7 cellular contexts compared by ENCODE assay signal in the genomic region with DNA sequence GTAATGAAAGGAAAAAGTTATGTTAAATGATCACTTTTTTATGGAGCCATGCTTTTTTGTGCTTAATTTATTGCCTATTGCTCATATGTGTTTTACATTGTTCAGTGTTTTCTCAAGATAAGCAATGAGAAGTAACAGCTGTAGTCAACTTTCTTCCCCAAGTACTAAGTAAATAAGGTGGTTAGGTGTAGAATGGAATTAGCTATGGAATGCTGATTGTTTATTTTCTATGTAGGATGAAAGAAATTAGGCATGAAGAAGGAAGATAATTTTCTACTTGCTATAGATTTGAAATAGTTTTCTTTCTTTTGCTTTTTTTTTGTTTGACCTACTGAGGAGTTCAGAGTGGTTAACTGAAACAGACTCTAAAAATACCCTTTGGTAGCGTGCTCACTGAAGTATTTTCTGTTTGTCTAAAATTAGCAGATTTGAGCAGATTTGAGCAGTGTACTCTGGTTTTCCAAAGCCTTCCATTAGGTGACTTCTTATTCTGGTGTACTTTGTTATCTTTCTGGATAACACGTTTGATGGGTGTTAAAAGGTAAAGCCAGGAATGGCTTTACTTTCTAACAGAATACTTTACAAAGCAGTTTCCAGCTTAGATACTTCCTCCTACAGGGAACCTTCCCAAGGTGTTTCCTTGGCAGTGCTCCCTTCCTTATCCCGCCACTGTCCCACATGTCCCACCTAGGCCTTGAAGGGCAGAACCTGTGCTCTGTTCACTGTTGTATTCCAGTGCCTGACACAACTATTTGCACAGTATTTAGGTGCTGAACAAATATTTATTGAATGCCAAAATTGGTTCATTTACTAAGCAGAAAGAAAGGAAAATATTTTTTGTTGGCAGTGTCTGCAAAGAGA. TPM values are rescaled to one million over a fixed set of nuclear protein-coding genes. Genes with fewer than 3 reads are reported as not detected.
A peak's percentile ranks its signal among the peaks of the same experiment; 100 is the strongest.
DNase-seq lines count a peak whose midpoint lies in the region; ATAC-seq and TF ChIP-seq lines count a peak whose summit lies in the region.

No MANE protein-coding gene starts in this region.

- H3K27me3 ChIP-seq in ascending aorta (no peaks in the 10 kb centered on the region), ovary (no peaks in the 10 kb centered on the region)

- intact Hi-C loops in ascending aorta (cut with DNase I), result no loop called here
- intact Hi-C loops in ovary (cut with DNase I), result loop anchor here in 1 of 4 donors (10.0 kb wide), 1 partner anchor 51 kb away; a partner anchor contains a TSS

- H3K27ac ChIP-seq in ascending aorta (peak overlapping the region; percentile 75 to 88), ovary (peak overlapping the region; percentile 52 to 56)

- DNase-seq in ascending aorta (ENCODE audit: low spot score in 2 of 2), result no peak
- no peak for DNase-seq in ovary
- no peak for DNase-seq in NCI-H187 (lab: John Stamatoyannopoulos, UW)
- DNase-seq in GM10266 (ENCODE audit: extremely low spot score), result no peak
- DNase-seq in NCI-H446 (lab: John Stamatoyannopoulos, UW), result no peak

- no peaks in the 10 kb centered on the region for H3K9me3 ChIP-seq in ascending aorta
- H3K9me3 ChIP-seq in ovary, result no peaks in the 10 kb centered on the region

- TF ChIP-seq EP300 in ovary (IDR thresholded peaks at IDR 0.05), result no peak

- peaks cover 30 to 70% of the 10 kb centered on the region in 2 donors for H3K4me1 ChIP-seq in ascending aorta
- H3K4me1 ChIP-seq in ovary (ENCODE audit: insufficient read depth), result peaks cover 19% of the 10 kb centered on the region

- WGBS in ovary, 3 donors, result 15 to 23% (median 20%) methylated on average over 3 of the region's 3 CpGs

- no peak for TF ChIP-seq POLR2A in ovary (IDR thresholded peaks at IDR 0.05)

- H3K36me3 ChIP-seq in ascending aorta (no peaks in the 10 kb centered on the region), ovary (no peaks in the 10 kb centered on the region)

- peak overlapping the region in 1 of 2 donors; percentile 34 for H3K4me3 ChIP-seq in ascending aorta
- H3K4me3 ChIP-seq in ovary, result no peak overlapping the region

- peak; percentile 44 for ATAC-seq in GM19035 (IDR thresholded peaks at IDR 0.05; ENCODE audit: unreplicated experiment)
- ATAC-seq in HG03045 (IDR thresholded peaks at IDR 0.05; ENCODE audit: unreplicated experiment), result peak; percentile 29

- TF ChIP-seq CTCF in ascending aorta (IDR thresholded peaks at IDR 0.05), result no peak
- TF ChIP-seq CTCF in ovary (IDR thresholded peaks at IDR 0.05), result no peak
- TF ChIP-seq CTCF in GM10266 (IDR thresholded peaks at IDR 0.05; ENCODE audit: control insufficient read depth, insufficient read depth, low read depth, missing control alignments), result no peak

RNA-seq across cellular contexts. Expression of a gene that starts 56.0 kb away (rescaled TPM):
- total RNA-seq in ascending aorta, result 79.6 TPM
- total RNA-seq in ovary, result 10 to 100 TPM; 20.3 to 64.5 (median 38.0) TPM
- polyA plus RNA-seq in ovary, result 10 to 100 TPM; 18.2 to 31.4 TPM
